Comparison of ENCODE assay signal across 1 cellular context in the genomic region with DNA sequence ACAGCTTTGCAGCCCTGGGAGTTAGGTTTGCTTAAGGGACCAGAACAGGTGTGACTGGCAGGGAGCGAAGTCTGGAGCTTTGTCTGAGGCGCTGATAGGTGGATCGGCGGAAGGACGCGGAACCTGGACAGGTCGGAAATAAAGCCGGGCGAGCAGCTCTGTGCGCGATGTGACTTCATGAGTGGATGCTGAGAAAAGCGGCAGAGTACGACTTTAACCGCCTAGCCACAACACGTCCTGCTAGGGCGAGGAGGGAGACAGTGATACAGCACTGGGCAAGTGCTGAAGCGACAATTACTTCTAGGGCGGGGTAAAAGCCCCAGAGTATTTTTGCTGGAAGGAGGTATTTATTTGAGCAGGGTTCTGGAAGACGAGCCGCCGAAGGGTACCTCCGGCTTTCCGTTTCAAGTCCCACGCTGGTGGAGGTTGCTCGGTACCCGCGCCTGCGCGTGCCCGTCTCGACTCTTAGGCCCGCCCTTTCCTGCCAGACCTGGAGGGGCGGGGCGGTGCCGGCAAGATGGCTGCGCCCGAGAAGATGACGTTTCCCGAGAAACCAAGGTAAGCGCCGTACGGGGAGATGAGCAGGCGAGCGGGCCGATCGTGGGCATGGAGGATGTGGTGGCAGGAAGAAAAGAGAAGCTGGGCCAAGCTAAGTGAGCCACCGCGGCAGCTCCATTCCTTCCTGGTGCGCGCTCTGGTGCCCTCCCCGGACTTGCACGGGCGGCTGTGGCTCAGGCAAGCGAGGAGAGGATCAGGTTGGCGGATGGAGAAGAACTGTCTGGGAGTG.
A peak's percentile ranks its signal among the peaks of the same experiment; 100 is the strongest.
TF ChIP-seq lines count a peak whose summit lies in the region.

A gene with protein sequence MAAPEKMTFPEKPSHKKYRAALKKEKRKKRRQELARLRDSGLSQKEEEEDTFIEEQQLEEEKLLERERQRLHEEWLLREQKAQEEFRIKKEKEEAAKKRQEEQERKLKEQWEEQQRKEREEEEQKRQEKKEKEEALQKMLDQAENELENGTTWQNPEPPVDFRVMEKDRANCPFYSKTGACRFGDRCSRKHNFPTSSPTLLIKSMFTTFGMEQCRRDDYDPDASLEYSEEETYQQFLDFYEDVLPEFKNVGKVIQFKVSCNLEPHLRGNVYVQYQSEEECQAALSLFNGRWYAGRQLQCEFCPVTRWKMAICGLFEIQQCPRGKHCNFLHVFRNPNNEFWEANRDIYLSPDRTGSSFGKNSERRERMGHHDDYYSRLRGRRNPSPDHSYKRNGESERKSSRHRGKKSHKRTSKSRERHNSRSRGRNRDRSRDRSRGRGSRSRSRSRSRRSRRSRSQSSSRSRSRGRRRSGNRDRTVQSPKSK (plus strand): TSS at position 506 of the 787 bp plus-strand sequence. CDS start 12 bp downstream, at position 518.

TF ChIP-seq in PFSK-1, 5 proteins besides CTCF, POLR2A, EP300 and RAD21 (continued from another document):
- TF ChIP-seq REST (IDR thresholded peaks at IDR 0.05; ENCODE audit: insufficient read depth in 1 of 2, low read depth in 2 of 2, low read length in 2 of 2) (no peak), TAF1 (IDR thresholded peaks at IDR 0.05; ENCODE audit: borderline replicate concordance, insufficient read depth, low read length) (peak; percentile 53; the same call in 1 of the 2 replicates), FOXP2 (optimal IDR thresholded peaks at IDR 0.05; ENCODE audit: borderline replicate concordance, extremely low read depth, extremely low read length, insufficient read depth) (no peak), SIN3A (IDR thresholded peaks at IDR 0.05; ENCODE audit: borderline replicate concordance, insufficient read depth, low read length) (no peak)
